8 cellular contexts compared by ENCODE assay signal in genomic region chr12:576613-577110, GRCh38.
DNase-seq lines count a peak whose midpoint lies in the region; ATAC-seq, FAIRE-seq and TF ChIP-seq lines count a peak whose summit lies in the region.

No MANE protein-coding gene starts in this region.

- H3K9me3 ChIP-seq in left ventricle myocardium inferior (replicated peaks) (no peaks in the 10 kb centered on the region), GM12878 (replicated peaks; ENCODE audit: control insufficient read depth, insufficient read depth, low read length) (no peaks in the 10 kb centered on the region), muscle layer of colon (ENCODE audit: low read length) (no peaks in the 10 kb centered on the region), upper lobe of right lung (no peaks in the 10 kb centered on the region)

- RAD21 ChIA-PET in GM12878 (lab: Charles Lee; ENCODE audit: unreplicated experiment): interaction anchor here (0.5 to 4.3 kb wide), 28 partner anchors 23 to 1025 kb away, joined by 3 to 51 read pairs (median 4); partner anchors contain the start of genes RAD52 and WNK1

- no peak overlapping the region for H3K9ac ChIP-seq in GM12878 (ENCODE audit: control insufficient read depth, insufficient read depth, low read length)
- no peak overlapping the region for H3K9ac ChIP-seq in muscle layer of colon (ENCODE audit: low read length)

- no peak overlapping the region; the same call in 1 of the 2 replicates for H3K4me2 ChIP-seq in GM12878 (ENCODE audit: control insufficient read depth, insufficient read depth)

- no TSS peak for BruUV-seq in GM12878 (replicated peaks; lab: Mats Ljungman, UMichigan)

- FAIRE-seq in GM12878 (lab: Jason Lieb, UNC): no peak

- peak overlapping the region; percentile 19 for H3K4me3 ChIP-seq in left ventricle myocardium inferior
- no peak overlapping the region for H3K4me3 ChIP-seq in GM12878
- peak overlapping the region in 1 of 2 donors; percentile 4 for H3K4me3 ChIP-seq in muscle layer of colon (ENCODE audit: low read depth in 1 of 2, low read length in 2 of 2)
- H3K4me3 ChIP-seq in upper lobe of right lung: peak overlapping the region; percentile 17

- SMC1A ChIA-PET in GM12878 (lab: Charles Lee; ENCODE audit: uncharacterized antibody, unreplicated experiment): interaction anchor here (0.6 to 5.5 kb wide), 16 partner anchors 29 to 516 kb away, joined by 3 to 39 read pairs (median 4); partner anchors contain the start of gene WNK1

- H3K4me1 ChIP-seq in left ventricle myocardium inferior: peaks cover 92% of the 10 kb centered on the region
- peaks cover 10% of the 10 kb centered on the region for H3K4me1 ChIP-seq in GM12878 (ENCODE audit: control insufficient read depth, insufficient read depth, low read length)
- peaks cover 25% of the 10 kb centered on the region for H3K4me1 ChIP-seq in muscle layer of colon (ENCODE audit: insufficient read depth, low read length)
- H3K4me1 ChIP-seq in upper lobe of right lung: peaks cover 26% of the 10 kb centered on the region

- intact Hi-C loops in left ventricle myocardium inferior (cut with micrococcal nuclease) (loop anchor here (5.0 kb wide), 2 partner anchors 181 to 241 kb away; no protein-coding TSS in a partner anchor), Right ventricle myocardium inferior (cut with DNase I) (loop anchor here (1.0 to 5.0 kb wide), 4 partner anchors 56 to 236 kb away; no protein-coding TSS in a partner anchor), GM12878 (cut with micrococcal nuclease; ENCODE audit: unreplicated experiment) (loop anchor here (1.0 to 2.0 kb wide), 3 partner anchors 98 to 238 kb away; no protein-coding TSS in a partner anchor), upper lobe of right lung (cut with DNase I) (loop anchor here (10.0 kb wide), 2 partner anchors 68 to 178 kb away; partner anchors contain the start of gene WNK1)

- H3K79me2 ChIP-seq in GM12878 (ENCODE audit: control insufficient read depth, insufficient read depth, low read length): no peaks in the 10 kb centered on the region

- DNase-seq in left ventricle myocardium inferior: no peak
- no peak for DNase-seq in Right ventricle myocardium inferior (ENCODE audit: missing footprints)
- DNase-seq in GM12878 (ENCODE audit: low read depth, low spot score): no peak
- no peak for DNase-seq in upper lobe of right lung
- DNase-seq in globus pallidus (ENCODE audit: low spot score): no peak

- H2AFZ ChIP-seq in GM12878 (ENCODE audit: control insufficient read depth, low read depth, low read length): peak overlapping the region; percentile 95

- TF ChIP-seq RAD21 in GM12878 (IDR thresholded peaks at IDR 0.05; ENCODE audit: insufficient read depth, low read depth, low read length): no peak

- POLR2A ChIA-PET in GM12878 (lab: Charles Lee): interaction anchor here (0.7 to 2.7 kb wide), 3 partner anchors 175 to 238 kb away, joined by 3 to 14 read pairs (median 4); partner anchors contain the start of gene WNK1

- CTCF ChIA-PET in GM12878 (lab: Yijun Ruan, JAX): interaction anchor here (0.8 to 6.3 kb wide), 36 partner anchors 9 to 1007 kb away, joined by 3 to 77 read pairs (median 5); partner anchors contain the start of genes CCDC77, RAD52 and WNK1

- 86% methylated on average over 14 of the region's 14 CpGs for WGBS in GM12878 (ENCODE audit: insufficient coverage, insufficient replicate concordance, low lambda C conversion rate, missing lambda C conversion rate)

- no peaks in the 10 kb centered on the region for H4K20me1 ChIP-seq in GM12878 (ENCODE audit: control insufficient read depth, insufficient read depth)

- in situ Hi-C loops in GM12878 (cut with MboI): loop anchor here (5.0 kb wide), 3 partner anchors 176 to 371 kb away; partner anchors contain the start of genes RAD52 and WNK1

- H3K27me3 ChIP-seq in left ventricle myocardium inferior (ENCODE audit: low read depth) (no peaks in the 10 kb centered on the region), GM12878 (replicated peaks in 1 of 2; ENCODE audit: control insufficient read depth in 2 of 2, insufficient read depth in 2 of 2, low read length in 1 of 2) (no peaks in the 10 kb centered on the region), muscle layer of colon (ENCODE audit: control insufficient read depth in 1 of 2, insufficient read depth in 2 of 2, low read length in 2 of 2) (no peaks in the 10 kb centered on the region), upper lobe of right lung (no peaks in the 10 kb centered on the region)

- no peaks in the 10 kb centered on the region for H3K36me3 ChIP-seq in left ventricle myocardium inferior
- no peaks in the 10 kb centered on the region for H3K36me3 ChIP-seq in GM12878 (ENCODE audit: control insufficient read depth in 2 of 2, insufficient read depth in 2 of 2, low read length in 1 of 2)
- H3K36me3 ChIP-seq in muscle layer of colon (ENCODE audit: insufficient read depth, low read length): no peaks in the 10 kb centered on the region
- no peaks in the 10 kb centered on the region for H3K36me3 ChIP-seq in upper lobe of right lung

- TF ChIP-seq POLR2A in GM12878 (IDR thresholded peaks at IDR 0.05; ENCODE audit: low read depth, low read length): no peak

- TF ChIP-seq EP300 in GM12878 (IDR thresholded peaks at IDR 0.05; ENCODE audit: borderline replicate concordance in 1 of 2, control insufficient read depth in 1 of 2, low read depth in 2 of 2, low read length in 2 of 2): no peak

- TF ChIP-seq CTCF in left ventricle myocardium inferior (IDR thresholded peaks at IDR 0.05; ENCODE audit: borderline replicate concordance): no peak
- TF ChIP-seq CTCF in GM12878 (IDR thresholded peaks at IDR 0.05 in 2 of 3, conservative IDR thresholded peaks at IDR 0.05 in 1 of 3; ENCODE audit: control insufficient read depth in 2 of 3, extremely low read depth in 1 of 3, insufficient read depth in 1 of 3, low read depth in 3 of 3, low read length in 3 of 3): no peak
- TF ChIP-seq CTCF in upper lobe of right lung (IDR thresholded peaks at IDR 0.05): no peak

- ATAC-seq in Right ventricle myocardium inferior: no peak
- ATAC-seq in GM12878: no peak
- ATAC-seq in upper lobe of right lung: no peak
- no peak for ATAC-seq in GM19395 (IDR thresholded peaks at IDR 0.05; ENCODE audit: unreplicated experiment)
- ATAC-seq in HG02970 (IDR thresholded peaks at IDR 0.05; ENCODE audit: low FRiP score, unreplicated experiment): no peak

- H3K27ac ChIP-seq in left ventricle myocardium inferior (replicated peaks) (peak overlapping the region; percentile 97), GM12878 (ENCODE audit: control insufficient read depth, insufficient read depth) (no peak overlapping the region), muscle layer of colon (ENCODE audit: low read depth, low read length) (peak overlapping the region; percentile 23), upper lobe of right lung (peak overlapping the region; percentile 28)

TF ChIP-seq in GM12878, 131 proteins besides CTCF, POLR2A, EP300 and RAD21:
- TF ChIP-seq NR2F1 (conservative IDR thresholded peaks at IDR 0.05): no peak
- no peak for TF ChIP-seq SUZ12 (IDR thresholded peaks at IDR 0.05; ENCODE audit: unreplicated experiment)
- TF ChIP-seq PML (IDR thresholded peaks at IDR 0.05; ENCODE audit: low read length): no peak
- no peak for TF ChIP-seq KLF5 (IDR thresholded peaks at IDR 0.05; ENCODE audit: partially characterized antibody)
- no peak for TF ChIP-seq SUPT20H (IDR thresholded peaks at IDR 0.05; ENCODE audit: borderline replicate concordance, control insufficient read depth, low read depth, low read length)
- TF ChIP-seq HDGF (IDR thresholded peaks at IDR 0.05): no peak
